8 cellular contexts compared by ENCODE assay signal in the genomic region with DNA sequence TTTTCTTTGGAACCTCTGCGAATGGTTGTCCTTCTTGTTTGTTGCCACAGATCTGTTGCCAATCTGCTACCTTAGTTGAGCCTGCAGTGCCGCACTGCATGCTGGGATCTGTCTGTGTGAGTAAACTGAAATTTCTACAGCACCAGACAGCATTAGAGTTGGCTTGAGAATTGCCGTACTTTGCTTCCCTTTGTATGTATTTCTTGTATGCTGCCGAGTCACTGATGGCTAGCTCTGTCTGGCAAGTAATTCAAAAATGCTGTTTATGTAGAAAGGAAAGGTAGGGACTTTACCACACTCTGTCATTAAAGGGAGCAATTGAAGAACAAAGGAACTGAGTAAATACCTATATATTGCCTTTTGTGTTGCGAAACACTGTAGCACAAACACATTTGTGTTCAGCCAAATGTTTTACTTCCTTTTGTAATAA.
DNase-seq lines count a peak whose midpoint lies in the region; ATAC-seq and TF ChIP-seq lines count a peak whose summit lies in the region.

No MANE protein-coding gene starts in this region.

- H3K27ac ChIP-seq in mammary epithelial cell (ENCODE audit: insufficient read depth, low read depth, low read length) (peak overlapping the region; percentile 91), right lobe of liver (peak overlapping the region; percentile 44 to 68 (median 57))

- H3K4me2 ChIP-seq in mammary epithelial cell (ENCODE audit: insufficient read depth, low read depth, low read length), result peak overlapping the region; percentile 77

- no peaks in the 10 kb centered on the region for H3K9me3 ChIP-seq in mammary epithelial cell (replicated peaks; ENCODE audit: insufficient read depth, low read length)
- no peaks in the 10 kb centered on the region for H3K9me3 ChIP-seq in right lobe of liver

- H3K4me1 ChIP-seq in mammary epithelial cell (ENCODE audit: insufficient read depth, low read length) (peaks cover 23% of the 10 kb centered on the region), right lobe of liver (peaks cover 0 to 12% (median 0%) of the 10 kb centered on the region in 4 donors)

- H3K9ac ChIP-seq in mammary epithelial cell (ENCODE audit: insufficient read depth, low read length), result peak overlapping the region; percentile 69

- H3K79me2 ChIP-seq in mammary epithelial cell (ENCODE audit: insufficient read depth, low read length), result no peaks in the 10 kb centered on the region

- TF ChIP-seq CTCF in mammary epithelial cell (conservative IDR thresholded peaks at IDR 0.05 in 1 of 2, IDR thresholded peaks at IDR 0.05 in 1 of 2; ENCODE audit: extremely low read depth in 1 of 2, insufficient read depth in 1 of 2, low read depth in 1 of 2, low read length in 2 of 2) (no peak), right lobe of liver (IDR thresholded peaks at IDR 0.05) (no peak)

- H3K4me3 ChIP-seq in mammary epithelial cell (replicated peaks in 1 of 3; ENCODE audit: insufficient read depth in 1 of 3, low read depth in 2 of 3, low read length in 3 of 3), result peak overlapping the region; percentile 6 to 73 (median 48)
- peak overlapping the region; percentile 13 to 22 (median 18) for H3K4me3 ChIP-seq in right lobe of liver

- intact Hi-C loops in mammary epithelial cell (cut with micrococcal nuclease) (no loop called here), right lobe of liver (cut with DNase I) (no loop called here)

- H3K27me3 ChIP-seq in mammary epithelial cell (ENCODE audit: insufficient read depth, low read length) (no peaks in the 10 kb centered on the region), right lobe of liver (no peaks in the 10 kb centered on the region)

- DNase-seq in NCI-H748 (lab: John Stamatoyannopoulos, UW; ENCODE audit: unreplicated experiment) (peak; percentile 3), NCI-H748 treated with DMSO at 0.1 percent for 48 hours (lab: John Stamatoyannopoulos, UW) (no peak), mammary epithelial cell (peak; percentile 84), right lobe of liver (peak; percentile 72 to 91 (median 84)), ureter (ENCODE audit: low spot score) (no peak)
- DNase-seq in activated CD4-positive, CD25-positive, alpha-beta regulatory T cell (lab: John Stamatoyannopoulos, UW), result no peak

- no peaks in the 10 kb centered on the region for H3K36me3 ChIP-seq in mammary epithelial cell (ENCODE audit: insufficient read depth, low read length)
- H3K36me3 ChIP-seq in right lobe of liver, result no peaks in the 10 kb centered on the region

- ATAC-seq in right lobe of liver (peak; percentile 84 to 97 (median 94)), GM19324 (IDR thresholded peaks at IDR 0.05; ENCODE audit: low FRiP score, unreplicated experiment) (no peak), HG02763 (IDR thresholded peaks at IDR 0.05; ENCODE audit: unreplicated experiment) (no peak)

- in situ Hi-C loops in mammary epithelial cell (cut with MboI; ENCODE audit: low sequenced_read_pairs in 2 of 2), result loop anchor here in 1 of 2 donors (5.0 kb wide), 1 partner anchor 50 kb away; no protein-coding TSS in a partner anchor

- TF ChIP-seq POLR2A in right lobe of liver (IDR thresholded peaks at IDR 0.05), result no peak

- WGBS in mammary epithelial cell (ENCODE audit: low coverage, missing lambda C conversion rate), result 1% methylated on average over 5 of the region's 5 CpGs
- 25% methylated on average over 5 of the region's 5 CpGs for WGBS in right lobe of liver (ENCODE audit: insufficient coverage, low coverage, low lambda C conversion rate, missing lambda C conversion rate)

- peak overlapping the region; percentile 90 for H2AFZ ChIP-seq in mammary epithelial cell (ENCODE audit: low read depth, low read length)

- dilution Hi-C loops in mammary epithelial cell (cut with HindIII; ENCODE audit: low sequenced_read_pairs), result no loop called here

- CTCF ChIA-PET in mammary epithelial cell (lab: Charles Lee; ENCODE audit: low non-redundant PET), result no interaction called here

- no peaks in the 10 kb centered on the region for H4K20me1 ChIP-seq in mammary epithelial cell (ENCODE audit: insufficient read depth, low read length)

- no TSS peak for BruUV-seq in mammary epithelial cell (replicated peaks; lab: Mats Ljungman, UMichigan)

Comparison
In these comparisons a context has a peak if more than half of its experiments do, and no peak if none do; other contexts are left out.
1. DNase-seq: peak in NCI-H748 (single experiment), mammary epithelial cell (single experiment) and right lobe of liver (3 of 3); none in NCI-H748 treated with DMSO at 0.1 percent for 48 hours (single experiment), activated CD4-positive, CD25-positive, alpha-beta regulatory T cell (0 of 4) and ureter (single experiment).
2. ATAC-seq: peak in right lobe of liver (4 of 4); none in GM19324 (single experiment) and HG02763 (single experiment).